ENCODE assay signal across 11 cellular contexts in the genomic region with DNA sequence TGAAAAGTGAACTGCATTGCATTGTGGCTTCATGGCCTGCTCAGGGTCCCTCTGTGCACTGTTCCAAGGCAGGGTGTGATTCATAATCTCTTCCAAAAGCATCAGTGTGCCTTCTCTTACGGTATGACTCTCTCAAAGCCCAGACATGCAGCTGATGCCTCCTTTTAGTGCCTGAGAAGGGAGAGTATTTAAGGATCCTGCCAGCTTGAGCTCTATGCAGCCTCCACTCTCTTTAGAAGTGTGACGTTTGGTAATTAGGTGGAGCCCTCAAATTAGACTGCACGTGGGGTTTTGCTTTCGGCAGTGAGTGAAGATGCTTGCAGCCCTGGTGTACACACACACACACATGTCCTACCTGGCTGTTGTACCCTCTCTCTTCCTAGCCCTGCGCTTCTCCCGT. TPM values are rescaled to one million over a fixed set of nuclear protein-coding genes. Genes with fewer than 3 reads are reported as not detected.
DNase-seq lines count a peak whose midpoint lies in the region; TF ChIP-seq lines count a peak whose summit lies in the region.
"Had no signal": no experiment of that assay in that cellular context is flagged by ENCODE, and none has a peak within 500 bp of the region (broad histone marks: within the 10 kb centered on the region; RNA-seq: fewer than 3 reads in every experiment).

No MANE protein-coding gene starts in this region.

- WGBS in spleen, 5 donors, result 62 to 70% (median 65%) methylated on average over 6 of the region's 6 CpGs

- H3K9me3 ChIP-seq in SK-N-MC (ENCODE audit: low read depth, low read length), result no peaks in the 10 kb centered on the region
- H3K9me3 ChIP-seq in duodenal mucosa (ENCODE audit: control insufficient read depth in 1 of 2, low read length in 2 of 2), result peaks cover 0 to 5% of the 10 kb centered on the region in 2 donors
- H3K9me3 ChIP-seq in spleen, result peaks cover 6 to 17% (median 12%) of the 10 kb centered on the region in 8 donors

- DNase-seq in activated T-cell treated with anti-CD3 and anti-CD28 coated beads for 24 hours (ENCODE audit: low read depth) (peak; percentile 13), activated T-cell treated with anti-CD3 and anti-CD28 coated beads for 4 hours (no peak), SK-N-MC (ENCODE audit: low read depth, low spot score) (no peak), spleen (peak; percentile 29), DMS153 treated with DMSO at 0.1 percent for 48 hours (lab: John Stamatoyannopoulos, UW; ENCODE audit: unreplicated experiment) (no peak), NCI-H526 treated with DMSO at 0.1 percent for 48 hours (lab: John Stamatoyannopoulos, UW) (no peak), kidney glomerular epithelial cell (lab: John Stamatoyannopoulos, UW) (no peak)
- DNase-seq: amniotic stem cell, NCI-H1048 had no signal

- H3K27me3 ChIP-seq in duodenal mucosa (ENCODE audit: control insufficient read depth in 1 of 2, insufficient read depth in 2 of 2, low read length in 2 of 2), result no peaks in the 10 kb centered on the region
- H3K27me3 ChIP-seq in spleen (replicated peaks in 1 of 7), result no peaks in the 10 kb centered on the region

- peak overlapping the region; percentile 54 for H3K27ac ChIP-seq in SK-N-MC
- no peak overlapping the region for H3K27ac ChIP-seq in duodenal mucosa (ENCODE audit: low read depth, low read length)
- peak overlapping the region in 5 of 8 donors; percentile 43 to 99 (median 58) for H3K27ac ChIP-seq in spleen

- H3K4me3 ChIP-seq in SK-N-MC, result no peak overlapping the region
- H3K4me3 ChIP-seq in duodenal mucosa (ENCODE audit: low read depth in 1 of 2, low read length in 2 of 2), result peak overlapping the region; percentile 23 to 31
- no peak overlapping the region for H3K4me3 ChIP-seq in spleen
- H3K4me3 ChIP-seq: smooth muscle cell had no signal

- no peak for TF ChIP-seq POLR2A in spleen (IDR thresholded peaks at IDR 0.05)

- intact Hi-C loops in spleen (cut with DNase I; ENCODE audit: low total_unique reads), result no loop called here

- H3K4me1 ChIP-seq in duodenal mucosa (ENCODE audit: control insufficient read depth in 1 of 2, insufficient read depth in 2 of 2, low read length in 2 of 2) (peaks cover 26 to 30% of the 10 kb centered on the region in 2 donors), spleen (peaks cover 12 to 78% (median 27%) of the 10 kb centered on the region in 6 donors)

- H3K36me3 ChIP-seq in SK-N-MC (ENCODE audit: insufficient read depth, low read length), result peaks cover 4% of the 10 kb centered on the region; the same call in 1 of the 2 replicates
- H3K36me3 ChIP-seq in duodenal mucosa (ENCODE audit: control insufficient read depth in 1 of 2, insufficient read depth in 2 of 2, low read length in 2 of 2), result no peaks in the 10 kb centered on the region
- no peaks in the 10 kb centered on the region for H3K36me3 ChIP-seq in spleen

- TF ChIP-seq CTCF in spleen (IDR thresholded peaks at IDR 0.05 in 8 of 11, conservative IDR thresholded peaks at IDR 0.05 in 3 of 11), result no peak

- H3K9ac ChIP-seq in SK-N-MC (ENCODE audit: insufficient read length), result no peak overlapping the region
- peak overlapping the region in 1 of 2 donors; percentile 51 for H3K9ac ChIP-seq in duodenal mucosa (ENCODE audit: low read depth in 1 of 2, low read length in 2 of 2)

RNA-seq across cellular contexts. Expression of gene C1orf174, which starts 2.5 kb away (rescaled TPM):
- total RNA-seq in spleen, result 10 to 100 TPM; 19.7 to 34.5 (median 23.7) TPM
- polyA plus RNA-seq in spleen, result 10 to 100 TPM; 14.9 to 24.2 (median 15.8) TPM

RNA-seq across cellular contexts. Expression of gene DFFB, which starts 45.3 kb away (rescaled TPM):
- 10 to 100 TPM in 5 of 7 donors, 1 to 10 TPM in 2; 8.5 to 13.8 (median 12.1) TPM for total RNA-seq in spleen
- polyA plus RNA-seq in spleen, result 10 to 100 TPM in 1 of 3 donors, 1 to 10 TPM in 2; 6.3 to 10.5 (median 8.7) TPM

RNA-seq across cellular contexts. Expression of gene CEP104, which starts 45.5 kb away (rescaled TPM):
- total RNA-seq in spleen, result 10 to 100 TPM; 26.4 to 49.4 (median 42.0) TPM
- polyA plus RNA-seq in spleen, result 1 to 10 TPM; 4.5 to 8.4 (median 5.3) TPM

Comparison
In these comparisons a context has a peak if more than half of its experiments do, and no peak if none do; other contexts are left out.
1. DNase-seq: peak in activated T-cell treated with anti-CD3 and anti-CD28 coated beads for 24 hours (single experiment) and spleen (single experiment); none in activated T-cell treated with anti-CD3 and anti-CD28 coated beads for 4 hours (single experiment), SK-N-MC (single experiment), DMS153 treated with DMSO at 0.1 percent for 48 hours (single experiment), NCI-H526 treated with DMSO at 0.1 percent for 48 hours (single experiment) and kidney glomerular epithelial cell (single experiment).
2. H3K4me3 ChIP-seq: peak in duodenal mucosa (2 of 2); none in SK-N-MC (single experiment) and spleen (0 of 8).